ENCODE assay signal across 8 cellular contexts in genomic region chr10:63083904-63084689, GRCh38. TPM values are rescaled to one million over a fixed set of nuclear protein-coding genes. Genes with fewer than 3 reads are reported as not detected.
DNase-seq lines count a peak whose midpoint lies in the region; ATAC-seq and TF ChIP-seq lines count a peak whose summit lies in the region.

No MANE protein-coding gene starts in this region.

- TF ChIP-seq POLR2A in GM18505 (IDR thresholded peaks at IDR 0.05; ENCODE audit: borderline replicate concordance, extremely low read depth, insufficient read depth, insufficient read length) = no peak

- no peak overlapping the region for H3K4me3 Mint-ChIP-seq in WTC11
- H3K4me3 Mint-ChIP-seq in effector memory CD8-positive, alpha-beta T cell = no peak overlapping the region

- H3K27me3 Mint-ChIP-seq in WTC11 (ENCODE audit: low read depth) = no peaks in the 10 kb centered on the region
- peaks cover 16 to 23% of the 10 kb centered on the region in 2 donors for H3K27me3 Mint-ChIP-seq in effector memory CD8-positive, alpha-beta T cell

- DNase-seq in AG04449 (ENCODE audit: low read depth, low spot score) (peak; percentile 29), NCI-H226 (peak; percentile 26), WTC11 (ENCODE audit: low spot score) (peak; percentile 28), lung microvascular endothelial cell (ENCODE audit: low read depth in 2 of 2) (peak; percentile 80)
- DNase-seq in effector memory CD8-positive, alpha-beta T cell = peak; percentile 26 to 34 (median 30)
- DNase-seq in stimulated activated CD8-positive, alpha-beta memory T cell treated with anti-CD3 and anti-CD28 coated beads, Interleukin-4, amount 100 ng/mL, for 24 hours (ENCODE audit: low read depth) = peak; percentile 8

- no peaks in the 10 kb centered on the region for H3K9me3 Mint-ChIP-seq in WTC11
- H3K9me3 Mint-ChIP-seq in effector memory CD8-positive, alpha-beta T cell = no peaks in the 10 kb centered on the region

- no peak overlapping the region for H3K4me3 ChIP-seq in AG04449 (ENCODE audit: low read depth, low read length)

- POLR2A ChIA-PET in AG04449 (lab: Yijun Ruan, JAX) = no interaction called here
- POLR2A ChIA-PET in WTC11 (lab: Charles Lee) = interaction anchor here (0.6 to 1.1 kb wide), 2 partner anchors 12 to 223 kb away, joined by 3 read pairs; no protein-coding TSS in a partner anchor

- H3K4me1 Mint-ChIP-seq in WTC11 = no peaks in the 10 kb centered on the region
- H3K4me1 Mint-ChIP-seq in effector memory CD8-positive, alpha-beta T cell (ENCODE audit: low read depth in 2 of 2) = no peaks in the 10 kb centered on the region

- TF ChIP-seq CTCF in AG04449 (IDR thresholded peaks at IDR 0.05; ENCODE audit: insufficient read depth, low read length, missing control alignments) (peak; percentile 60), WTC11 (IDR thresholded peaks at IDR 0.05) (peak; percentile 50)

- no peak overlapping the region for H3K27ac Mint-ChIP-seq in WTC11
- no peak overlapping the region for H3K27ac Mint-ChIP-seq in effector memory CD8-positive, alpha-beta T cell

- CTCF ChIA-PET in AG04449 (lab: Yijun Ruan, JAX) = interaction anchor here (0.6 to 4.2 kb wide), 27 partner anchors 9 to 835 kb away, joined by 3 to 32 read pairs (median 5); partner anchors contain the start of gene EGR2
- CTCF ChIA-PET in WTC11 (lab: Charles Lee) = interaction anchor here (0.6 to 2.9 kb wide), 25 partner anchors 9 to 636 kb away, joined by 3 to 31 read pairs (median 4); partner anchors contain the start of gene NRBF2

- H3K36me3 Mint-ChIP-seq in WTC11 = no peaks in the 10 kb centered on the region
- no peaks in the 10 kb centered on the region for H3K36me3 Mint-ChIP-seq in effector memory CD8-positive, alpha-beta T cell (ENCODE audit: insufficient read depth)

- peak; percentile 68 for ATAC-seq in GM18505 (IDR thresholded peaks at IDR 0.05; ENCODE audit: unreplicated experiment)
- peak; percentile 80 for ATAC-seq in HG03095 (IDR thresholded peaks at IDR 0.05; ENCODE audit: unreplicated experiment)
- peak; percentile 95 for ATAC-seq in WTC11
- ATAC-seq in effector memory CD8-positive, alpha-beta T cell (replicated peaks) = peak; percentile 73

TF ChIP-seq in WTC11, 78 proteins besides CTCF, POLR2A, EP300 and RAD21:
- TF ChIP-seq GABPB1 (CRISPR knock-in tag; IDR thresholded peaks at IDR 0.05) (no peak), TEAD1 (CRISPR knock-in tag; IDR thresholded peaks at IDR 0.05) (no peak), STAT6 (CRISPR knock-in tag; conservative IDR thresholded peaks at IDR 0.05; ENCODE audit: low read depth) (no peak), CDX4 (CRISPR knock-in tag; IDR thresholded peaks at IDR 0.05; ENCODE audit: borderline replicate concordance) (no peak), RORB (CRISPR knock-in tag; IDR thresholded peaks at IDR 0.05) (no peak), ZNF121 (CRISPR knock-in tag; IDR thresholded peaks at IDR 0.05) (no peak), EMX1 (CRISPR knock-in tag; IDR thresholded peaks at IDR 0.05) (no peak), CREM (CRISPR knock-in tag; IDR thresholded peaks at IDR 0.05) (no peak), USF2 (CRISPR knock-in tag; IDR thresholded peaks at IDR 0.05) (no peak), NR3C1 (CRISPR knock-in tag; conservative IDR thresholded peaks at IDR 0.05; ENCODE audit: low read depth) (no peak), MYBL2 (CRISPR knock-in tag; IDR thresholded peaks at IDR 0.05) (no peak), ELF4 (CRISPR knock-in tag; IDR thresholded peaks at IDR 0.05; ENCODE audit: low read depth) (no peak)
- TF ChIP-seq, protein P1, sequence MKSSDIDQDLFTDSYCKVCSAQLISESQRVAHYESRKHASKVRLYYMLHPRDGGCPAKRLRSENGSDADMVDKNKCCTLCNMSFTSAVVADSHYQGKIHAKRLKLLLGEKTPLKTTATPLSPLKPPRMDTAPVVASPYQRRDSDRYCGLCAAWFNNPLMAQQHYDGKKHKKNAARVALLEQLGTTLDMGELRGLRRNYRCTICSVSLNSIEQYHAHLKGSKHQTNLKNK (CRISPR knock-in tag; IDR thresholded peaks at IDR 0.05) = no peak

RNA-seq across cellular contexts. Expression of gene NRBF2, which starts 49.0 kb away (rescaled TPM):
- 25.4 to 27.5 TPM (median 25.9 TPM) in 3 replicates for total RNA-seq in WTC11 (2021)
- total RNA-seq in lung microvascular endothelial cell = 13.1 and 16.3 TPM in 2 replicates

Comparison
In these comparisons a context has a peak if more than half of its experiments do, and no peak if none do; other contexts are left out.
1. DNase-seq: peak in every context shown above with its lines; median percentile 80 in lung microvascular endothelial cell; 30 in effector memory CD8-positive, alpha-beta T cell; 29 in AG04449; 28 in WTC11; 26 in NCI-H226; 8 in stimulated activated CD8-positive, alpha-beta memory T cell treated with anti-CD3 and anti-CD28 coated beads, Interleukin-4, amount 100 ng/mL, for 24 hours.